In the genomic region with DNA sequence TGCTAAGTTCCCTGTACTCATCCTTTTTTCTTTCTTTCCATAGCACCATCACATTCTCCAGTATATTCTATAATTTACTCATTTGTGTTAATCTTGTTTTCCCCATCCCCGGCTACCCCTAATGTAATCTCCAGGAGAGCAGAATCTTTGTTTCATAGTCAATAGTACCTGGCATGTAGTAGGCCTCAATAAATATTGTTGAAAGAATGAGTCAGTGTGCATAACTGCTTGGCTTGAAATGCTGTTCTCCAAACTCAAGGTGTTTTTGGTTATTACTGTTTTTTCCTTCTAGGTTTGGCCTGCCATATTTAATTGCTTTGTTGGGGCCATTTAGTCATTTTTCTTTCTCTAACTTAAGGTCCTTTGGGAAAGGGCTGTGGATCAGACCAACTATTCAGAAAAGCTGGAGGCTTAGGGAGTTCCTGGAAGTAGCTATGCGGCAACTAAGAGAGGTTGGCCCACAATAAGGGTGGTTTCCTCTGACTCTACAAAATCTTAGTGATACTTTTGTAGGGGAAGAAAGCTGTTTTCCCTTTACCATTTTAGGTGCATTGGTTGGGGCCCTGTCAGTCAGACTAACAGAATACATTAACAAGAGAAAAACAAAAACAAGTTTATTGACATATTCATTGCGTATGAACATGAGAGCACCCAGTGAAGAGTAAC, we compare ENCODE assay signal across 1 cellular context.
TF ChIP-seq lines count a peak whose summit lies in the region.

No MANE protein-coding gene starts in this region.

TF ChIP-seq in HepG2, 621 proteins besides CTCF, POLR2A, EP300 and RAD21:
- TF ChIP-seq, protein P1, sequence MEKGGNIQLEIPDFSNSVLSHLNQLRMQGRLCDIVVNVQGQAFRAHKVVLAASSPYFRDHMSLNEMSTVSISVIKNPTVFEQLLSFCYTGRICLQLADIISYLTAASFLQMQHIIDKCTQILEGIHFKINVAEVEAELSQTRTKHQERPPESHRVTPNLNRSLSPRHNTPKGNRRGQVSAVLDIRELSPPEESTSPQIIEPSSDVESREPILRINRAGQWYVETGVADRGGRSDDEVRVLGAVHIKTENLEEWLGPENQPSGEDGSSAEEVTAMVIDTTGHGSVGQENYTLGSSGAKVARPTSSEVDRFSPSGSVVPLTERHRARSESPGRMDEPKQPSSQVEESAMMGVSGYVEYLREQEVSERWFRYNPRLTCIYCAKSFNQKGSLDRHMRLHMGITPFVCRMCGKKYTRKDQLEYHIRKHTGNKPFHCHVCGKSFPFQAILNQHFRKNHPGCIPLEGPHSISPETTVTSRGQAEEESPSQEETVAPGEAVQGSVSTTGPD (CRISPR knock-in tag; IDR thresholded peaks at IDR 0.05), result no peak
- TF ChIP-seq ZBTB25 (CRISPR knock-in tag; IDR thresholded peaks at IDR 0.05) (no peak), ZNF747 (CRISPR knock-in tag; IDR thresholded peaks at IDR 0.05; ENCODE audit: borderline replicate concordance) (no peak), THAP11 (CRISPR knock-in tag; IDR thresholded peaks at IDR 0.05) (no peak), ZSCAN31 (CRISPR knock-in tag; IDR thresholded peaks at IDR 0.05; ENCODE audit: low read depth) (no peak), WIZ (CRISPR knock-in tag; IDR thresholded peaks at IDR 0.05) (no peak), HINFP (CRISPR knock-in tag; IDR thresholded peaks at IDR 0.05; ENCODE audit: low read depth) (no peak), ZNF33A (CRISPR knock-in tag; IDR thresholded peaks at IDR 0.05; ENCODE audit: borderline replicate concordance) (no peak), XRCC5 (optimal IDR thresholded peaks at IDR 0.05; ENCODE audit: low read length) (no peak), ARNT2 (CRISPR knock-in tag; IDR thresholded peaks at IDR 0.05; ENCODE audit: low read depth) (no peak), ZNF660 (CRISPR knock-in tag; IDR thresholded peaks at IDR 0.05; ENCODE audit: borderline replicate concordance, low read depth) (no peak), ELK4 (CRISPR knock-in tag; IDR thresholded peaks at IDR 0.05; ENCODE audit: borderline replicate concordance) (no peak)
- TF ChIP-seq, protein P2, sequence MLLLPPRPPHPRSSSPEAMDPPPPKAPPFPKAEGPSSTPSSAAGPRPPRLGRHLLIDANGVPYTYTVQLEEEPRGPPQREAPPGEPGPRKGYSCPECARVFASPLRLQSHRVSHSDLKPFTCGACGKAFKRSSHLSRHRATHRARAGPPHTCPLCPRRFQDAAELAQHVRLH (CRISPR knock-in tag; IDR thresholded peaks at IDR 0.05; ENCODE audit: borderline replicate concordance, low read depth), result no peak
- TF ChIP-seq, protein P3, sequence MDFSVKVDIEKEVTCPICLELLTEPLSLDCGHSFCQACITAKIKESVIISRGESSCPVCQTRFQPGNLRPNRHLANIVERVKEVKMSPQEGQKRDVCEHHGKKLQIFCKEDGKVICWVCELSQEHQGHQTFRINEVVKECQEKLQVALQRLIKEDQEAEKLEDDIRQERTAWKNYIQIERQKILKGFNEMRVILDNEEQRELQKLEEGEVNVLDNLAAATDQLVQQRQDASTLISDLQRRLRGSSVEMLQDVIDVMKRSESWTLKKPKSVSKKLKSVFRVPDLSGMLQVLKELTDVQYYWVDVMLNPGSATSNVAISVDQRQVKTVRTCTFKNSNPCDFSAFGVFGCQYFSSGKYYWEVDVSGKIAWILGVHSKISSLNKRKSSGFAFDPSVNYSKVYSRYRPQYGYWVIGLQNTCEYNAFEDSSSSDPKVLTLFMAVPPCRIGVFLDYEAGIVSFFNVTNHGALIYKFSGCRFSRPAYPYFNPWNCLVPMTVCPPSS (IDR thresholded peaks at IDR 0.05), result no peak
